In the genomic region with DNA sequence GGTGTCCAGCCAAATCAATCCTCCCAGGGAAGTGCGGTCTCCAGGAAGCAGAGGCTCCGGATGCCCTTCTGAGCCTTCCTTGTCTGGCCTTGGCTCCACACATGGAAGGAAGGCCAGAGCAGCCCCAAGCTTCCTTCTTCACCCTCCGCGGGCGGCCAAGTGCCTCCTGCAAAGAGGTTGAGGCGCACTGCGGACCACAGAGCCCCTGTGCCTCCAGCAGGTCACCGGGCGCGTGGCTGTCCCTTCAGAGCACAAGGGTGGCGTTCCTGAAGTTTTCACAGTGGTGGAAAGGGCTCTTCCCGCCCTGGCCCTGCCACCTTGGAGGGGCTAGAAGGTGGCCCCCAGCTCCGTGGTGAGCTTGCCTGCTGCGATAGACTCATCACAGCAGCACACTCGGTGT, we compare ENCODE assay signal across 23 cellular contexts.
DNase-seq lines count a peak whose midpoint lies in the region; ATAC-seq and FAIRE-seq lines count a peak whose summit lies in the region.
"Had no signal": no experiment of that assay in that cellular context is flagged by ENCODE, and none has a peak within 500 bp of the region (broad histone marks: within the 10 kb centered on the region; RNA-seq: fewer than 3 reads in every experiment).

No MANE protein-coding gene starts in this region.

- H3K14ac ChIP-seq in neuronal stem cell (ENCODE audit: low read length) = no peak overlapping the region
- H3K14ac ChIP-seq in trophoblast cell (ENCODE audit: low read length) = no peak overlapping the region

- DNase-seq in neuronal stem cell (ENCODE audit: low spot score) = no peak
- no peak for DNase-seq in trophoblast cell
- DNase-seq in urothelium cell line (ENCODE audit: low spot score) = no peak
- no peak for DNase-seq in hepatic stellate cell (ENCODE audit: low spot score)
- no peak for DNase-seq in NCI-H1105 treated with DMSO at 0.1 percent for 48 hours (lab: John Stamatoyannopoulos, UW)
- DNase-seq: 8988T; ACHN; BE2C; C1 segment of cervical spinal cord; CD4-positive, alpha-beta memory T cell; CD4-positive, CD25-positive, alpha-beta regulatory T cell; CD8-positive, alpha-beta memory T cell; COR-L47; DMS 273 treated with DMSO at 0.1 percent for 48 hours; DMS153; DMS79 treated with DMSO at 0.1 percent for 48 hours; GF-D8 had no signal

- H3K18ac ChIP-seq in neuronal stem cell (ENCODE audit: low read length) (no peak overlapping the region), trophoblast cell (ENCODE audit: low read length) (no peak overlapping the region)

- peak overlapping the region; percentile 67 for H3K23ac ChIP-seq in neuronal stem cell (ENCODE audit: low read depth, low read length, poor library complexity)
- no peak overlapping the region for H3K23ac ChIP-seq in trophoblast cell (ENCODE audit: low read length)

- H3K36me3 ChIP-seq in neuronal stem cell (replicated peaks in 1 of 2; ENCODE audit: control insufficient read depth in 2 of 2, insufficient read depth in 2 of 2, low read length in 2 of 2) (no peaks in the 10 kb centered on the region), trophoblast cell (ENCODE audit: control insufficient read depth in 1 of 2, insufficient read depth in 2 of 2, low read length in 2 of 2) (no peaks in the 10 kb centered on the region)
- H3K36me3 ChIP-seq: BE2C, BLaER1 had no signal

- H4K12ac ChIP-seq in trophoblast cell (ENCODE audit: low read depth, low read length) = no peak overlapping the region

- H3K27me3 ChIP-seq in neuronal stem cell (ENCODE audit: control insufficient read depth in 3 of 3, insufficient read depth in 3 of 3, low read depth in 1 of 3, low read length in 3 of 3) (peaks cover 0 to 5% (median 0%) of the 10 kb centered on the region in 3 experiments), trophoblast cell (ENCODE audit: insufficient read depth, low read length) (no peaks in the 10 kb centered on the region)
- H3K27me3 ChIP-seq: BE2C, BLaER1 had no signal

- H3K4me2 ChIP-seq in neuronal stem cell (ENCODE audit: insufficient read depth, low read length, poor library complexity, severe bottlenecking) = no peak overlapping the region
- no peak overlapping the region for H3K4me2 ChIP-seq in trophoblast cell (ENCODE audit: low read length)
- H3K4me2 ChIP-seq: BLaER1 had no signal

- H3K9me3 ChIP-seq in neuronal stem cell (replicated peaks in 1 of 2; ENCODE audit: control insufficient read depth in 2 of 2, insufficient read depth in 1 of 2, low read depth in 1 of 2, low read length in 2 of 2) (peaks cover 0 to 2% of the 10 kb centered on the region in 2 donors), trophoblast cell (ENCODE audit: insufficient read depth, low read depth, low read length) (peaks cover 1% of the 10 kb centered on the region)
- H3K9me3 ChIP-seq: BE2C, BLaER1 had no signal

- no peak overlapping the region for H3K27ac ChIP-seq in neuronal stem cell (replicated peaks; ENCODE audit: low read length)
- H3K27ac ChIP-seq in trophoblast cell (ENCODE audit: low read depth, low read length) = no peak overlapping the region
- H3K27ac ChIP-seq: BLaER1 had no signal

- H3K4me3 ChIP-seq in neuronal stem cell (ENCODE audit: low read length in 2 of 2) (no peak overlapping the region), trophoblast cell (ENCODE audit: low read depth, low read length) (peak overlapping the region; percentile 27)
- H3K4me3 ChIP-seq: BLaER1 had no signal

- no CpG with 5 or more reads among the region's 15 CpGs for WGBS in neuronal stem cell (ENCODE audit: extremely low coverage in 2 of 2, insufficient read length in 2 of 2, insufficient replicate concordance in 1 of 2), 2 donors
- no CpG with 5 or more reads among the region's 15 CpGs for WGBS in trophoblast cell (ENCODE audit: extremely low coverage, insufficient coverage, insufficient read length)

- H3K79me1 ChIP-seq in neuronal stem cell (ENCODE audit: low read depth, low read length) = no peaks in the 10 kb centered on the region
- no peaks in the 10 kb centered on the region for H3K79me1 ChIP-seq in trophoblast cell (ENCODE audit: low read length)

- H2AK5ac ChIP-seq in neuronal stem cell (ENCODE audit: low read depth, low read length) (no peak overlapping the region), trophoblast cell (ENCODE audit: low read length) (no peak overlapping the region)

- no peak for ATAC-seq in GM21447 (IDR thresholded peaks at IDR 0.05; ENCODE audit: unreplicated experiment)

- H3K4ac ChIP-seq in neuronal stem cell (ENCODE audit: low read length) (no peak overlapping the region), trophoblast cell (ENCODE audit: low read depth, low read length) (no peak overlapping the region)

- H2BK120ac ChIP-seq in neuronal stem cell (ENCODE audit: low read depth, low read length) = no peak overlapping the region
- no peak overlapping the region for H2BK120ac ChIP-seq in trophoblast cell (ENCODE audit: insufficient read depth, low read length, poor library complexity)

- no peaks in the 10 kb centered on the region for H3K79me2 ChIP-seq in trophoblast cell (ENCODE audit: control insufficient read depth, insufficient read depth, low read length, poor library complexity)

- H3K4me1 ChIP-seq in neuronal stem cell (ENCODE audit: control insufficient read depth in 2 of 2, insufficient read depth in 1 of 2, low read depth in 1 of 2, low read length in 2 of 2) = no peaks in the 10 kb centered on the region
- H3K4me1 ChIP-seq in trophoblast cell (ENCODE audit: control insufficient read depth in 1 of 2, insufficient read depth in 2 of 2, low read length in 2 of 2) = no peaks in the 10 kb centered on the region
- H3K4me1 ChIP-seq: BE2C, BLaER1 had no signal

- H2BK12ac ChIP-seq in neuronal stem cell (ENCODE audit: low read length) (no peak overlapping the region), trophoblast cell (ENCODE audit: low read length) (no peak overlapping the region)

- FAIRE-seq in urothelium cell line (lab: Jason Lieb, UNC) = peak; percentile 20
- FAIRE-seq: A204.1, G401.6, GM12891, GM19239 had no signal

- H4K8ac ChIP-seq in neuronal stem cell (ENCODE audit: low read depth, low read length) = no peak overlapping the region
- H4K8ac ChIP-seq in trophoblast cell (ENCODE audit: low read depth, low read length) = no peak overlapping the region

- H3K9ac ChIP-seq in neuronal stem cell (ENCODE audit: low read depth, low read length, poor library complexity) (no peak overlapping the region), trophoblast cell (ENCODE audit: low read length) (no peak overlapping the region)
- H3K9ac ChIP-seq: BLaER1 had no signal

- peak overlapping the region; percentile 61 for H2BK15ac ChIP-seq in neuronal stem cell (ENCODE audit: low read length)

- no peak overlapping the region for H2BK5ac ChIP-seq in neuronal stem cell (ENCODE audit: low read length)
- H2BK5ac ChIP-seq in trophoblast cell (ENCODE audit: low read depth, low read length, poor library complexity) = no peak overlapping the region

- no peak overlapping the region for H2AFZ ChIP-seq in neuronal stem cell (ENCODE audit: low read length)
- no peak overlapping the region for H2AFZ ChIP-seq in trophoblast cell (ENCODE audit: insufficient read depth, low read length, poor library complexity)

- H4K91ac ChIP-seq in neuronal stem cell (ENCODE audit: low read depth, low read length, poor library complexity) (no peak overlapping the region), trophoblast cell (ENCODE audit: low read depth, low read length) (no peak overlapping the region)
